ENCODE assay signal across 8 cellular contexts in the genomic region with DNA sequence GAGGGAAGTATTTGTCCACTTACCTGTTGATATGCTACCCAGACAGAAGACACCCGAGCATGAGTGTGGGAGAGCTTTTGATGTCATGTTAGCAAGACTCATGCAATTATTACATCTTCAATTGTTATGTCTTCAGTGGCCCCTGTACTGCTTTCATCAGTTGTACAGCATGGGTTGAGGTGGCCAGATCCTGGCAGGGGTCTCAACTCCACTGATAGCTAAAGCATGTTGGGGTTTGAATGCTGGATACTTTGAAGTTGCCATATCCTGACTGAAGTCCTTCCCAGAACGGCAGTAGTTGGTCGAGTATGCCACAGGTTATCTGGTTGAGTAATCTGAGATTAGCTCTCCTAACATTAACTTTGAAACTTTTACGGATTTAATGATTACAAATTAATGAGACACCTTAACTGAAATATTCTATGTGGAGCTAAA. TPM values are rescaled to one million over a fixed set of nuclear protein-coding genes. Genes with fewer than 3 reads are reported as not detected.
DNase-seq lines count a peak whose midpoint lies in the region; ATAC-seq and TF ChIP-seq lines count a peak whose summit lies in the region.

No MANE protein-coding gene starts in this region.

- H3K27ac ChIP-seq in thymus (ENCODE audit: low read depth) = no peak overlapping the region

- H3K4me3 Mint-ChIP-seq in activated CD4-positive, alpha-beta T cell treated with anti-CD3 and anti-CD28 coated beads, Interleukin-2, amount 10 ng/mL, durations not matched to agents 24 days and 14 days = peak overlapping the region; percentile 94
- peak overlapping the region; percentile 94 for H3K4me3 Mint-ChIP-seq in activated CD8-positive, alpha-beta T cell treated with anti-CD3 and anti-CD28 coated beads for 36 hours

- WGBS in thymus = 27% methylated on average over 4 of the region's 4 CpGs

- POLR2A ChIA-PET in activated CD8-positive, alpha-beta T cell treated with anti-CD3 and anti-CD28 coated beads for 36 hours (lab: Charles Lee) = interaction anchor here (0.8 kb wide), 1 partner anchor 11 kb away, joined by 3 read pairs; no protein-coding TSS in a partner anchor

- peak overlapping the region; percentile 94 for H3K4me3 ChIP-seq in thymus (ENCODE audit: low read length)

- no peaks in the 10 kb centered on the region for H3K27me3 ChIP-seq in thymus (ENCODE audit: control insufficient read depth, insufficient read depth)

- peaks cover 9% of the 10 kb centered on the region for H3K36me3 ChIP-seq in thymus (ENCODE audit: control insufficient read depth, insufficient read depth)

- no peaks in the 10 kb centered on the region for H3K9me3 ChIP-seq in thymus (ENCODE audit: control insufficient read depth)

- no peaks in the 10 kb centered on the region for H3K9me3 Mint-ChIP-seq in activated CD4-positive, alpha-beta T cell treated with anti-CD3 and anti-CD28 coated beads, Interleukin-2, amount 10 ng/mL, durations not matched to agents 24 days and 14 days
- H3K9me3 Mint-ChIP-seq in activated CD8-positive, alpha-beta T cell treated with anti-CD3 and anti-CD28 coated beads for 36 hours = no peaks in the 10 kb centered on the region

- CTCF ChIA-PET in activated CD8-positive, alpha-beta T cell treated with anti-CD3 and anti-CD28 coated beads for 36 hours (lab: Charles Lee) = interaction anchor here (1.8 kb wide), 1 partner anchor 478 kb away, joined by 4 read pairs; no protein-coding TSS in a partner anchor

- peaks cover 34% of the 10 kb centered on the region for H3K4me1 Mint-ChIP-seq in activated CD4-positive, alpha-beta T cell treated with anti-CD3 and anti-CD28 coated beads, Interleukin-2, amount 10 ng/mL, durations not matched to agents 24 days and 14 days
- peaks cover 30% of the 10 kb centered on the region for H3K4me1 Mint-ChIP-seq in activated CD8-positive, alpha-beta T cell treated with anti-CD3 and anti-CD28 coated beads for 36 hours (ENCODE audit: low read depth)

- peak; percentile 65 for DNase-seq in activated CD4-positive, alpha-beta T cell treated with anti-CD3 and anti-CD28 coated beads, Interleukin-2, amount 10 ng/mL, durations not matched to agents 24 days and 14 days
- no peak for DNase-seq in activated CD4-positive, alpha-beta T cell treated with anti-CD3 and anti-CD28 coated beads for 1 hour
- DNase-seq in activated CD8-positive, alpha-beta T cell treated with anti-CD3 and anti-CD28 coated beads for 36 hours = peak; percentile 4
- peak; percentile 24 for DNase-seq in iris pigment epithelial cell (ENCODE audit: low read depth)
- no peak for DNase-seq in SHP77 treated with DMSO at 0.1 percent for 48 hours (lab: John Stamatoyannopoulos, UW)

- no peaks in the 10 kb centered on the region for H3K27me3 Mint-ChIP-seq in activated CD4-positive, alpha-beta T cell treated with anti-CD3 and anti-CD28 coated beads, Interleukin-2, amount 10 ng/mL, durations not matched to agents 24 days and 14 days
- no peaks in the 10 kb centered on the region for H3K27me3 Mint-ChIP-seq in activated CD8-positive, alpha-beta T cell treated with anti-CD3 and anti-CD28 coated beads for 36 hours

- no peak for ATAC-seq in activated CD8-positive, alpha-beta T cell treated with anti-CD3 and anti-CD28 coated beads for 36 hours
- no peak for ATAC-seq in esophagus mucosa
- ATAC-seq in GM21423 (IDR thresholded peaks at IDR 0.05; ENCODE audit: unreplicated experiment) = no peak

- intact Hi-C loops in activated CD4-positive, alpha-beta T cell treated with anti-CD3 and anti-CD28 coated beads, Interleukin-2, amount 10 ng/mL, durations not matched to agents 24 days and 14 days (cut with micrococcal nuclease) = no loop called here
- intact Hi-C loops in activated CD8-positive, alpha-beta T cell treated with anti-CD3 and anti-CD28 coated beads for 36 hours (cut with micrococcal nuclease) = no loop called here

- H3K4me1 ChIP-seq in thymus (ENCODE audit: control insufficient read depth, insufficient read depth, low read length) = peaks cover 10% of the 10 kb centered on the region

- H3K36me3 Mint-ChIP-seq in activated CD4-positive, alpha-beta T cell treated with anti-CD3 and anti-CD28 coated beads, Interleukin-2, amount 10 ng/mL, durations not matched to agents 24 days and 14 days (ENCODE audit: low read depth) = peaks cover 27% of the 10 kb centered on the region
- H3K36me3 Mint-ChIP-seq in activated CD8-positive, alpha-beta T cell treated with anti-CD3 and anti-CD28 coated beads for 36 hours (ENCODE audit: low read depth) = peaks cover 31% of the 10 kb centered on the region

- H3K27ac Mint-ChIP-seq in activated CD4-positive, alpha-beta T cell treated with anti-CD3 and anti-CD28 coated beads, Interleukin-2, amount 10 ng/mL, durations not matched to agents 24 days and 14 days = peak overlapping the region; percentile 29
- peak overlapping the region; percentile 92 for H3K27ac Mint-ChIP-seq in activated CD8-positive, alpha-beta T cell treated with anti-CD3 and anti-CD28 coated beads for 36 hours

- no peak for TF ChIP-seq CTCF in activated CD8-positive, alpha-beta T cell treated with anti-CD3 and anti-CD28 coated beads for 36 hours (IDR thresholded peaks at IDR 0.05)

RNA-seq across cellular contexts. Expression of a gene that starts 1.2 kb away (rescaled TPM):
- 59.4 and 60.2 TPM in 2 replicates for total RNA-seq in activated CD4-positive, alpha-beta T cell treated with anti-CD3 and anti-CD28 coated beads, Interleukin-2, amount 10 ng/mL, durations not matched to agents 24 days and 14 days
- 10 to 100 TPM; 52.1 to 54.8 TPM for total RNA-seq in activated CD8-positive, alpha-beta T cell treated with anti-CD3 and anti-CD28 coated beads for 36 hours
- polyA plus RNA-seq in thymus = 69.1 TPM
- 21.4 TPM for total RNA-seq in esophagus mucosa

RNA-seq across cellular contexts. Expression of a gene that starts 46.7 kb away (rescaled TPM):
- total RNA-seq in activated CD4-positive, alpha-beta T cell treated with anti-CD3 and anti-CD28 coated beads, Interleukin-2, amount 10 ng/mL, durations not matched to agents 24 days and 14 days = not detected in 2 replicates
- not detected for total RNA-seq in activated CD8-positive, alpha-beta T cell treated with anti-CD3 and anti-CD28 coated beads for 36 hours
- 0.02 TPM for polyA plus RNA-seq in thymus
- total RNA-seq in esophagus mucosa = not detected

RNA-seq across cellular contexts. Expression of a gene that starts 56.7 kb away (rescaled TPM):
- total RNA-seq in activated CD4-positive, alpha-beta T cell treated with anti-CD3 and anti-CD28 coated beads, Interleukin-2, amount 10 ng/mL, durations not matched to agents 24 days and 14 days = 41.0 and 42.2 TPM in 2 replicates
- total RNA-seq in activated CD8-positive, alpha-beta T cell treated with anti-CD3 and anti-CD28 coated beads for 36 hours = 10 to 100 TPM; 46.6 to 47.8 TPM
- polyA plus RNA-seq in thymus = 4.9 TPM
- total RNA-seq in esophagus mucosa = 5.7 TPM

RNA-seq across cellular contexts. Expression of a gene that starts 56.8 kb away (rescaled TPM):
- total RNA-seq in activated CD4-positive, alpha-beta T cell treated with anti-CD3 and anti-CD28 coated beads, Interleukin-2, amount 10 ng/mL, durations not matched to agents 24 days and 14 days = 33.6 and 35.5 TPM in 2 replicates
- 10 to 100 TPM; 15.9 to 16.7 TPM for total RNA-seq in activated CD8-positive, alpha-beta T cell treated with anti-CD3 and anti-CD28 coated beads for 36 hours
- polyA plus RNA-seq in thymus = 18.9 TPM
- 12.6 TPM for total RNA-seq in esophagus mucosa

Comparison
In these comparisons a context has a peak if more than half of its experiments do, and no peak if none do; other contexts are left out.
1. DNase-seq: peak in activated CD4-positive, alpha-beta T cell treated with anti-CD3 and anti-CD28 coated beads, Interleukin-2, amount 10 ng/mL, durations not matched to agents 24 days and 14 days (single experiment), activated CD8-positive, alpha-beta T cell treated with anti-CD3 and anti-CD28 coated beads for 36 hours (single experiment) and iris pigment epithelial cell (single experiment); none in activated CD4-positive, alpha-beta T cell treated with anti-CD3 and anti-CD28 coated beads for 1 hour (single experiment) and SHP77 treated with DMSO at 0.1 percent for 48 hours (single experiment).